ENCODE assay signal across 7 cellular contexts in genomic region chr13:52010890-52011689, GRCh38. TPM values are rescaled to one million over a fixed set of nuclear protein-coding genes. Genes with fewer than 3 reads are reported as not detected.
DNase-seq lines count a peak whose midpoint lies in the region; ATAC-seq and TF ChIP-seq lines count a peak whose summit lies in the region.

Gene ATP7B, minus strand, starts transcription at chr13:52011450. Its CDS starts 113 bp downstream, at chr13:52011337.

- H3K4me1 ChIP-seq in IMR-90 (ENCODE audit: control insufficient read depth, insufficient read depth, low read length) (no peaks in the 10 kb centered on the region), esophagus muscularis mucosa (peaks cover 15 to 45% (median 27%) of the 10 kb centered on the region in 4 donors), tibial artery (peaks cover 0 to 23% (median 7%) of the 10 kb centered on the region in 4 donors)

- CTCF ChIA-PET in IMR-90 (lab: Yijun Ruan, JAX): no interaction called here
- CTCF ChIA-PET in activated CD4-positive, alpha-beta memory T cell treated with anti-CD3 and anti-CD28 coated beads, Interleukin-2, amount 10 ng/mL, durations not matched to agents 7 days and 5 days (lab: Charles Lee): interaction anchor here (1.3 kb wide), 1 partner anchor 51 kb away, joined by 3 read pairs; no protein-coding TSS in a partner anchor

- H2AK5ac ChIP-seq in IMR-90 (ENCODE audit: low read depth, low read length): no peak within 1 kb of the TSS

- H3K27ac Mint-ChIP-seq in activated CD4-positive, alpha-beta memory T cell treated with anti-CD3 and anti-CD28 coated beads, Interleukin-2, amount 10 ng/mL, durations not matched to agents 7 days and 5 days: peak within 1 kb of the TSS; percentile 78
- H3K27ac Mint-ChIP-seq in naive thymus-derived CD8-positive, alpha-beta T cell: peak within 1 kb of the TSS; percentile 86 to 98 (median 96)

- H3K9ac ChIP-seq in IMR-90 (ENCODE audit: low read depth, low read length): peak within 1 kb of the TSS; percentile 88

- H3K36me3 Mint-ChIP-seq in activated CD4-positive, alpha-beta memory T cell treated with anti-CD3 and anti-CD28 coated beads, Interleukin-2, amount 10 ng/mL, durations not matched to agents 7 days and 5 days (ENCODE audit: low read depth): peaks cover 12% of the 10 kb centered on the region
- H3K36me3 Mint-ChIP-seq in naive thymus-derived CD8-positive, alpha-beta T cell: peaks cover 0 to 6% (median 4%) of the 10 kb centered on the region in 3 donors

- H3K27me3 Mint-ChIP-seq in activated CD4-positive, alpha-beta memory T cell treated with anti-CD3 and anti-CD28 coated beads, Interleukin-2, amount 10 ng/mL, durations not matched to agents 7 days and 5 days: peaks cover 40% of the 10 kb centered on the region
- H3K27me3 Mint-ChIP-seq in naive thymus-derived CD8-positive, alpha-beta T cell: peaks cover 0 to 30% (median 5%) of the 10 kb centered on the region in 5 donors

- H2BK20ac ChIP-seq in IMR-90 (ENCODE audit: low read depth, low read length): no peak within 1 kb of the TSS

- peak within 1 kb of the TSS; percentile 7; the same call in 1 of the 2 replicates for H4K91ac ChIP-seq in IMR-90 (ENCODE audit: insufficient read depth, low read depth, low read length)

- H3K56ac ChIP-seq in IMR-90 (ENCODE audit: extremely low read depth, insufficient read depth, low read length): no peak within 1 kb of the TSS

- peak within 1 kb of the TSS; percentile 71 to 98 for H4K8ac ChIP-seq in IMR-90 (ENCODE audit: low read depth in 2 of 2, low read length in 2 of 2)

- peak within 1 kb of the TSS; percentile 91 for H3K4me2 ChIP-seq in IMR-90 (ENCODE audit: low read depth, low read length)

- H3K4me1 Mint-ChIP-seq in activated CD4-positive, alpha-beta memory T cell treated with anti-CD3 and anti-CD28 coated beads, Interleukin-2, amount 10 ng/mL, durations not matched to agents 7 days and 5 days: peaks cover 15% of the 10 kb centered on the region
- H3K4me1 Mint-ChIP-seq in naive thymus-derived CD8-positive, alpha-beta T cell: peaks cover 9 to 25% (median 22%) of the 10 kb centered on the region in 4 donors

- in situ Hi-C loops in IMR-90 (cut with MboI; ENCODE audit: low sequenced_read_pairs): loop anchor here (25.0 kb wide), 1 partner anchor 451 kb away; the partner anchor contains the start of genes CKAP2 and VPS36

- H3K4ac ChIP-seq in IMR-90 (ENCODE audit: low read depth, low read length): peak within 1 kb of the TSS; percentile 87

- peak within 1 kb of the TSS; percentile 92 for H2AK9ac ChIP-seq in IMR-90 (replicated peaks; ENCODE audit: low read depth, low read length, poor library complexity)

- H3K9me3 ChIP-seq in IMR-90 (ENCODE audit: control insufficient read depth, insufficient read depth, low read length) (no peaks in the 10 kb centered on the region), esophagus muscularis mucosa (no peaks in the 10 kb centered on the region), tibial artery (no peaks in the 10 kb centered on the region)

- intact Hi-C loops in IMR-90 (cut with micrococcal nuclease): loop anchor here (5.0 to 10.0 kb wide), 2 partner anchors 196 to 441 kb away; partner anchors contain the start of gene VPS36
- intact Hi-C loops in esophagus muscularis mucosa (cut with DNase I): no loop called here
- intact Hi-C loops in tibial artery (cut with DNase I; ENCODE audit: low total_unique reads): loop anchor here (5.0 to 10.0 kb wide), 4 partner anchors 206 to 556 kb away; partner anchors contain the start of genes DHRS12, INTS6, VPS36 and WDFY2

- POLR2A ChIA-PET in IMR-90 (lab: Charles Lee; ENCODE audit: unreplicated experiment): no interaction called here
- POLR2A ChIA-PET in activated CD4-positive, alpha-beta memory T cell treated with anti-CD3 and anti-CD28 coated beads, Interleukin-2, amount 10 ng/mL, durations not matched to agents 7 days and 5 days (lab: Charles Lee): interaction anchor here (1.9 to 2.7 kb wide), 4 partner anchors 10 to 198 kb away, joined by 4 to 8 read pairs (median 6); no protein-coding TSS in a partner anchor
- POLR2A ChIA-PET in naive thymus-derived CD8-positive, alpha-beta T cell (lab: Charles Lee): interaction anchor here (1.3 to 2.7 kb wide), 4 partner anchors 10 to 558 kb away, joined by 4 to 18 read pairs (median 5); partner anchors contain the start of gene INTS6

- H3K4me3 ChIP-seq in IMR-90 (ENCODE audit: insufficient read depth, low read depth, low read length): peak within 1 kb of the TSS; percentile 92
- peak within 1 kb of the TSS; percentile 90 to 98 (median 93) for H3K4me3 ChIP-seq in esophagus muscularis mucosa
- H3K4me3 ChIP-seq in tibial artery: peak within 1 kb of the TSS; percentile 89 to 94

- 0% methylated on average over 3 of the region's 49 CpGs; no CpG with 5 or more reads in 1 of the 2 experiments for WGBS in IMR-90 (ENCODE audit: extremely low coverage in 2 of 2, insufficient read length in 1 of 2), 2 experiments
- 8% methylated on average over 21 of the region's 49 CpGs for WGBS in esophagus muscularis mucosa

- H3K27ac ChIP-seq in IMR-90 (ENCODE audit: insufficient read depth, low read length): no peak within 1 kb of the TSS; the same call in 1 of the 2 replicates
- peak within 1 kb of the TSS; percentile 73 to 82 (median 80) for H3K27ac ChIP-seq in esophagus muscularis mucosa (replicated peaks in 1 of 4)
- peak within 1 kb of the TSS; percentile 75 to 83 for H3K27ac ChIP-seq in tibial artery

- TF ChIP-seq RAD21 in IMR-90 (IDR thresholded peaks at IDR 0.05; ENCODE audit: low read length): no peak

- no peaks in the 10 kb centered on the region for H3K9me3 Mint-ChIP-seq in activated CD4-positive, alpha-beta memory T cell treated with anti-CD3 and anti-CD28 coated beads, Interleukin-2, amount 10 ng/mL, durations not matched to agents 7 days and 5 days
- no peaks in the 10 kb centered on the region for H3K9me3 Mint-ChIP-seq in naive thymus-derived CD8-positive, alpha-beta T cell

- peak within 1 kb of the TSS; percentile 100 for H2AFZ ChIP-seq in IMR-90 (replicated peaks; ENCODE audit: low read length, poor library complexity)

- peak within 1 kb of the TSS; percentile 98 for H3K4me3 Mint-ChIP-seq in activated CD4-positive, alpha-beta memory T cell treated with anti-CD3 and anti-CD28 coated beads, Interleukin-2, amount 10 ng/mL, durations not matched to agents 7 days and 5 days
- peak within 1 kb of the TSS; percentile 89 to 99 (median 99) for H3K4me3 Mint-ChIP-seq in naive thymus-derived CD8-positive, alpha-beta T cell

- H2BK120ac ChIP-seq in IMR-90 (ENCODE audit: low read depth, low read length): no peak within 1 kb of the TSS

- dilution Hi-C loops in IMR-90 (cut with HindIII; ENCODE audit: low sequenced_read_pairs, unreplicated experiment): no loop called here

- no peak within 1 kb of the TSS for H2BK15ac ChIP-seq in IMR-90 (ENCODE audit: low read depth, low read length)

- no peak for DNase-seq in IMR-90
- peak; percentile 23 for DNase-seq in activated CD4-positive, alpha-beta memory T cell treated with anti-CD3 and anti-CD28 coated beads, Interleukin-2, amount 10 ng/mL, durations not matched to agents 7 days and 5 days
- DNase-seq in esophagus muscularis mucosa (ENCODE audit: extremely low spot score): no peak
- peak in 6 of 10 donors; percentile 4 to 35 (median 26) for DNase-seq in naive thymus-derived CD8-positive, alpha-beta T cell
- DNase-seq in tibial artery: peak in 1 of 2 donors; percentile 23

- peak within 1 kb of the TSS; percentile 98 for H3K14ac ChIP-seq in IMR-90 (replicated peaks; ENCODE audit: low read depth, low read length)

- H3K9me1 ChIP-seq in IMR-90 (ENCODE audit: insufficient read depth, low read length): peaks cover 2% of the 10 kb centered on the region; the same call in 1 of the 2 replicates

- H3K36me3 ChIP-seq in IMR-90 (ENCODE audit: control insufficient read depth, insufficient read depth, low read length): no peaks in the 10 kb centered on the region
- H3K36me3 ChIP-seq in esophagus muscularis mucosa: peaks cover 0 to 3% (median under 1%) of the 10 kb centered on the region in 4 donors
- H3K36me3 ChIP-seq in tibial artery: peaks cover 0 to 5% (median 0%) of the 10 kb centered on the region in 3 donors

- no peaks in the 10 kb centered on the region for H4K20me1 ChIP-seq in IMR-90 (ENCODE audit: insufficient read depth, low read length)

- peaks cover 14% of the 10 kb centered on the region for H3K27me3 ChIP-seq in IMR-90 (ENCODE audit: control insufficient read depth, insufficient read depth, low read length)
- no peaks in the 10 kb centered on the region for H3K27me3 ChIP-seq in esophagus muscularis mucosa
- H3K27me3 ChIP-seq in tibial artery: no peaks in the 10 kb centered on the region

- peak; percentile 10 for ATAC-seq in GM18909 (IDR thresholded peaks at IDR 0.05; ENCODE audit: poor library complexity, unreplicated experiment)
- ATAC-seq in IMR-90 (ENCODE audit: low read depth): peak; percentile 4
- peak in 1 of 2 donors; percentile 18 for ATAC-seq in naive thymus-derived CD8-positive, alpha-beta T cell
- ATAC-seq in GM21360 (IDR thresholded peaks at IDR 0.05; ENCODE audit: unreplicated experiment): no peak

- peaks cover 4 to 16% of the 10 kb centered on the region in 2 experiments for H3K79me1 ChIP-seq in IMR-90 (ENCODE audit: low read depth in 1 of 2, low read length in 2 of 2)

- peak within 1 kb of the TSS; percentile 89 for H3K23ac ChIP-seq in IMR-90 (ENCODE audit: low read depth, low read length)

- no TSS peak for BruUV-seq in IMR-90 (replicated peaks; lab: Mats Ljungman, UMichigan)

- TF ChIP-seq CTCF in IMR-90 (conservative IDR thresholded peaks at IDR 0.05; ENCODE audit: low read depth, low read length) (0 out of 2 replicates have a peak, but pooled peaks have one; percentile 20), esophagus muscularis mucosa (IDR thresholded peaks at IDR 0.05) (peak in 1 of 3 experiments; percentile 10), tibial artery (IDR thresholded peaks at IDR 0.05) (peak in 1 of 2 experiments; percentile 9)

- no peak within 1 kb of the TSS for H3K18ac ChIP-seq in IMR-90 (ENCODE audit: low read depth, low read length)

- TF ChIP-seq POLR2A in IMR-90 (IDR thresholded peaks at IDR 0.05; ENCODE audit: low read depth, low read length) (no peak), esophagus muscularis mucosa (IDR thresholded peaks at IDR 0.05; ENCODE audit: low read depth) (no peak)

- no peak within 1 kb of the TSS for H4K5ac ChIP-seq in IMR-90 (ENCODE audit: low read depth, low read length)

- no peak for TF ChIP-seq EP300 in esophagus muscularis mucosa (IDR thresholded peaks at IDR 0.05)

- H2BK5ac ChIP-seq in IMR-90 (ENCODE audit: low read depth, low read length, poor library complexity, severe bottlenecking): no peak within 1 kb of the TSS

TF ChIP-seq in IMR-90, 13 proteins besides CTCF, POLR2A, EP300 and RAD21:
- no peak for TF ChIP-seq MAFK (IDR thresholded peaks at IDR 0.05; ENCODE audit: low read depth, low read length)

RNA-seq across cellular contexts. Expression of gene ATP7B, which starts in this region (rescaled TPM):
- total RNA-seq in IMR-90 (2012; rRNA removed): 2.2 and 2.7 TPM in 2 replicates
- polyA plus RNA-seq in IMR-90 (2012; rRNA removed): 2.2 and 2.9 TPM in 2 replicates
- polyA plus RNA-seq in IMR-90 (2012; cell fraction: cytosol; rRNA removed): 0.97 and 1.7 TPM in 2 replicates
- polyA plus RNA-seq in IMR-90 (2012; cell fraction: nucleus; rRNA removed; ENCODE audit: low replicate concordance): 7.2 and 9.2 TPM in 2 replicates
- total RNA-seq in activated CD4-positive, alpha-beta memory T cell treated with anti-CD3 and anti-CD28 coated beads, Interleukin-2, amount 10 ng/mL, durations not matched to agents 7 days and 5 days: under 1 TPM; 0.78 to 0.88 TPM
- 1 to 10 TPM; 2.5 to 5.2 (median 4.4) TPM for total RNA-seq in esophagus muscularis mucosa
- total RNA-seq in naive thymus-derived CD8-positive, alpha-beta T cell: 1 to 10 TPM; 1.2 to 1.7 TPM
- polyA plus RNA-seq in naive thymus-derived CD8-positive, alpha-beta T cell: under 1 TPM; 0.06 to 0.29 (median 0.26) TPM

Comparison
In these comparisons a context has a peak if more than half of its experiments do, and no peak if none do; other contexts are left out.
1. Peak in DNase-seq in activated CD4-positive, alpha-beta memory T cell treated with anti-CD3 and anti-CD28 coated beads, Interleukin-2, amount 10 ng/mL, durations not matched to agents 7 days and 5 days; RNA of the gene not detected or under 1 TPM.
2. DNase-seq: peak in naive thymus-derived CD8-positive, alpha-beta T cell (6 of 10); none in IMR-90 (single experiment) and esophagus muscularis mucosa (single experiment).
3. Peak in every context shown above with its lines, with median percentiles within 50 percentile points of each other: H3K4me3 ChIP-seq.